8 cellular contexts compared by ENCODE assay signal in genomic region chr1:9233942-9234222, GRCh38. TPM values are rescaled to one million over a fixed set of nuclear protein-coding genes. Genes with fewer than 3 reads are reported as not detected.
A peak's percentile ranks its signal among the peaks of the same experiment; 100 is the strongest.
DNase-seq lines count a peak whose midpoint lies in the region; TF ChIP-seq lines count a peak whose summit lies in the region.

No MANE protein-coding gene starts in this region.

- H3K27me3 ChIP-seq in adipocyte (replicated peaks; ENCODE audit: control insufficient read depth, insufficient read depth, low read length) (no peaks in the 10 kb centered on the region), layer of hippocampus (ENCODE audit: control insufficient read depth, insufficient read depth, low read length) (no peaks in the 10 kb centered on the region), suprapubic skin (no peaks in the 10 kb centered on the region)

- H3K9me3 Mint-ChIP-seq in T-helper 2 cell treated with Interferon-gamma antibody and Interleukin-4, amounts not matched to agents 5 μg/mL and 100 μg/mL, for 36 hours, result no peaks in the 10 kb centered on the region

- H3K36me3 Mint-ChIP-seq in T-helper 2 cell treated with Interferon-gamma antibody and Interleukin-4, amounts not matched to agents 5 μg/mL and 100 μg/mL, for 36 hours (ENCODE audit: low read depth), result peaks cover 18% of the 10 kb centered on the region

- no peak for TF ChIP-seq CTCF in suprapubic skin (IDR thresholded peaks at IDR 0.05)

- WGBS in suprapubic skin, result 28% methylated on average over 3 of the region's 3 CpGs

- DNase-seq in T-helper 2 cell treated with Interferon-gamma antibody and Interleukin-4, amounts not matched to agents 5 μg/mL and 100 μg/mL, for 36 hours (ENCODE audit: low spot score), result no peak
- no peak for DNase-seq in T-helper 2 cell
- DNase-seq in adipocyte (ENCODE audit: low read depth), result no peak
- no peak for DNase-seq in suprapubic skin (ENCODE audit: low spot score in 2 of 2)
- no peak for DNase-seq in DMS 273 treated with DMSO at 0.1 percent for 48 hours (lab: John Stamatoyannopoulos, UW)
- DNase-seq in stimulated activated CD4-positive, alpha-beta T cell treated with anti-CD3 and anti-CD28 coated beads, Interleukin-4, amount 100 ng/mL, for 1 hour, result no peak
- DNase-seq in NCI-H524 (lab: John Stamatoyannopoulos, UW), result no peak

- no peak for TF ChIP-seq EP300 in suprapubic skin (IDR thresholded peaks at IDR 0.05)

- no peaks in the 10 kb centered on the region for H3K27me3 Mint-ChIP-seq in T-helper 2 cell treated with Interferon-gamma antibody and Interleukin-4, amounts not matched to agents 5 μg/mL and 100 μg/mL, for 36 hours (ENCODE audit: low read depth)

- H3K4me3 ChIP-seq in adipocyte (ENCODE audit: low read length) (peak overlapping the region; percentile 82), suprapubic skin (peak overlapping the region; percentile 52)

- H3K4me1 ChIP-seq in adipocyte (ENCODE audit: control insufficient read depth, insufficient read depth, low read length) (peaks cover 49% of the 10 kb centered on the region), suprapubic skin (peaks cover 54% of the 10 kb centered on the region)

- H3K9me3 ChIP-seq in adipocyte (ENCODE audit: control insufficient read depth, low read length) (no peaks in the 10 kb centered on the region), suprapubic skin (no peaks in the 10 kb centered on the region)

- H3K4me3 Mint-ChIP-seq in T-helper 2 cell treated with Interferon-gamma antibody and Interleukin-4, amounts not matched to agents 5 μg/mL and 100 μg/mL, for 36 hours, result peak overlapping the region; percentile 98

- TF ChIP-seq POLR2A in suprapubic skin (IDR thresholded peaks at IDR 0.05), result no peak

- peak overlapping the region; percentile 98 for H3K27ac Mint-ChIP-seq in T-helper 2 cell treated with Interferon-gamma antibody and Interleukin-4, amounts not matched to agents 5 μg/mL and 100 μg/mL, for 36 hours

- H3K36me3 ChIP-seq in adipocyte (ENCODE audit: control insufficient read depth, insufficient read depth, low read length, severe bottlenecking) (no peaks in the 10 kb centered on the region), suprapubic skin (no peaks in the 10 kb centered on the region)

- peak overlapping the region; percentile 90 for H3K9ac ChIP-seq in adipocyte (ENCODE audit: low read length)

- H3K27ac ChIP-seq in layer of hippocampus (ENCODE audit: low read depth, low read length) (peak overlapping the region; percentile 81), suprapubic skin (peak overlapping the region; percentile 97)

- peaks cover 27% of the 10 kb centered on the region for H3K4me1 Mint-ChIP-seq in T-helper 2 cell treated with Interferon-gamma antibody and Interleukin-4, amounts not matched to agents 5 μg/mL and 100 μg/mL, for 36 hours (ENCODE audit: low read depth)

RNA-seq across cellular contexts. Expression of gene H6PD, which starts 0.7 kb away (rescaled TPM):
- total RNA-seq in suprapubic skin, result 100 to 1,000 TPM in 2 of 4 donors, 10 to 100 TPM in 2; 83.6 to 130 (median 106) TPM

RNA-seq across cellular contexts. Expression of gene SPSB1, which starts 58.8 kb away (rescaled TPM):
- total RNA-seq in suprapubic skin, result 10 to 100 TPM; 28.3 to 49.2 (median 42.1) TPM
